Comparison of ENCODE assay signal across 8 cellular contexts in the genomic region with DNA sequence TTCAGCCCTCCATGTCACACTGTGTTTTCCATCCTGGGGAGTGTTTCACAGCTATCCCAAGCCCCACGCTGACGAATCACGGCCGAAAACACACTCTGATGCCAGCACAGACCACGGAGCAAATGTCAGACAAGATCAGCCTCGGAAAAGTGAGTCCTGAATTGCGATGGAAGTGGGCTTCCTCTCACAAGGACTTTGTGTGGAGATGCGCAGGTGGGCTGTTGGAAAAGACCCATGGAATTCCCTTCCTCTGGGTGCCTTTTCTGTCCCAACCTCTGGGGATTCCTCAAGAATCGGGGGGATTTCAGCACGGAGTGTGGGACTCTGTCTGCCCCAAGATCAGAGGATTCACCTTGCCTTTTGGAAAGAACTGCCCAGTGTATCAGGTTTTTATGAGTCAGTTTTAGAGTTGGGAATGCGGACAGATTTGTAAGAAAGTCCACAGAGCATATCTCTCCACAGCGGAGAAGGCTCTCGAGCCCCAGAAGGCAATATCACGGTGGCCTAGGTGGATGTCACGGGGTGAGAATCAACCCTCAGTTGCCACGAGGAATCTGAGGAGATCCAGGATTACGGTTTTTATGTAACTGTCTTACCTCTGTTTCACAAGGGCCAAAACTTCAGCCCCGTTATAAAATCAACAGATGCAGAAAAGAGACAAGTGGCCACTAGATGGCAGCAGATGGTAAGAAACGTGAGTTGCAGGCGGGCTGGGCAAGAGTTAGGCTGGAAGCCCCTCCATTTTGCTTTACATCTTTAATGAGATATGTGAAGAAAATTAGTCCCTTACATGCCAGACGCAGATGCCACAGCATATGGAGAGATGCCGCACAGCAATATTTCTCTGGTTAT.
DNase-seq lines count a peak whose midpoint lies in the region; ATAC-seq and TF ChIP-seq lines count a peak whose summit lies in the region.

No MANE protein-coding gene starts in this region.

- no peak overlapping the region for H3K9ac ChIP-seq in HCT116 (ENCODE audit: low read length)
- no peak overlapping the region for H3K9ac ChIP-seq in smooth muscle cell (ENCODE audit: low read depth)

- no TSS peak for BruUV-seq in HCT116 (replicated peaks; lab: Mats Ljungman, UMichigan)

- H3K9me3 ChIP-seq in HCT116 (ENCODE audit: control insufficient read depth in 1 of 2, insufficient read depth in 1 of 2, low read depth in 1 of 2, low read length in 2 of 2) (no peaks in the 10 kb centered on the region), body of pancreas (no peaks in the 10 kb centered on the region), smooth muscle cell (replicated peaks; ENCODE audit: low read depth) (no peaks in the 10 kb centered on the region)

- H3K36me3 ChIP-seq in HCT116 (ENCODE audit: control insufficient read depth in 1 of 2, insufficient read depth in 2 of 2, low read length in 2 of 2) (no peaks in the 10 kb centered on the region), body of pancreas (replicated peaks in 1 of 2; ENCODE audit: insufficient read depth in 1 of 2, low read depth in 2 of 2) (no peaks in the 10 kb centered on the region), smooth muscle cell (ENCODE audit: low read depth) (no peaks in the 10 kb centered on the region)

- no peak overlapping the region for H3K27ac ChIP-seq in HCT116 (ENCODE audit: low read depth, low read length)
- no peak overlapping the region for H3K27ac ChIP-seq in body of pancreas
- no peak overlapping the region for H3K27ac ChIP-seq in smooth muscle cell (ENCODE audit: low read depth)

- H4K20me1 ChIP-seq in HCT116 (ENCODE audit: insufficient read depth) (no peaks in the 10 kb centered on the region), smooth muscle cell (ENCODE audit: low read depth) (no peaks in the 10 kb centered on the region)

- ATAC-seq in HCT116: peak; percentile 75
- ATAC-seq in body of pancreas: peak; percentile 45
- ATAC-seq in GM21717 (IDR thresholded peaks at IDR 0.05; ENCODE audit: unreplicated experiment): no peak
- ATAC-seq in HG02973 (IDR thresholded peaks at IDR 0.05; ENCODE audit: unreplicated experiment): no peak

- H3K9me2 ChIP-seq in HCT116 (ENCODE audit: insufficient read depth): no peaks in the 10 kb centered on the region

- H3K4me1 ChIP-seq in HCT116 (ENCODE audit: control insufficient read depth in 1 of 2, insufficient read depth in 2 of 2, low read length in 2 of 2) (no peaks in the 10 kb centered on the region), body of pancreas (peaks cover 2% of the 10 kb centered on the region), smooth muscle cell (ENCODE audit: low read depth) (no peaks in the 10 kb centered on the region)

- 41 to 44% methylated on average over 22 of the region's 22 CpGs for WGBS in body of pancreas, 2 donors
- 51% methylated on average over 22 of the region's 22 CpGs for WGBS in smooth muscle cell (ENCODE audit: low lambda C conversion rate)

- intact Hi-C loops in HCT116 (cut with micrococcal nuclease): loop anchor here (1.0 to 10.0 kb wide), 2 partner anchors 86 to 598 kb away; partner anchors contain the start of gene AJUBA
- intact Hi-C loops in body of pancreas (cut with DNase I): loop anchor here (2.0 kb wide), 1 partner anchor 88 kb away; no protein-coding TSS in a partner anchor

- CTCF ChIA-PET in HCT116 (lab: Charles Lee): interaction anchor here (1.1 to 4.0 kb wide), 4 partner anchors 67 to 86 kb away, joined by 3 to 43 read pairs (median 6); no protein-coding TSS in a partner anchor

- H2AFZ ChIP-seq in HCT116 (ENCODE audit: low read depth, low read length, poor library complexity, severe bottlenecking) (no peak overlapping the region), smooth muscle cell (ENCODE audit: low read depth) (no peak overlapping the region)

- no peak overlapping the region for H3K4me3 ChIP-seq in HCT116 (replicated peaks in 1 of 2; ENCODE audit: low read depth in 1 of 2, low read length in 2 of 2)
- H3K4me3 ChIP-seq in body of pancreas: no peak overlapping the region
- H3K4me3 ChIP-seq in smooth muscle cell: no peak overlapping the region

- H3F3A ChIP-seq in smooth muscle cell (ENCODE audit: low read depth): peaks cover 8% of the 10 kb centered on the region

- TF ChIP-seq POLR2A in HCT116 (IDR thresholded peaks at IDR 0.05; ENCODE audit: borderline replicate concordance, extremely low read depth, insufficient read depth, insufficient read length) (no peak), body of pancreas (IDR thresholded peaks at IDR 0.05) (no peak)

- peak; percentile 64 to 89 (median 66) for TF ChIP-seq CTCF in HCT116 (IDR thresholded peaks at IDR 0.05 in 2 of 3, conservative IDR thresholded peaks at IDR 0.05 in 1 of 3; ENCODE audit: borderline replicate concordance in 1 of 3, insufficient read depth in 1 of 3, low read depth in 2 of 3, low read length in 2 of 3)
- TF ChIP-seq CTCF in body of pancreas (IDR thresholded peaks at IDR 0.05): peak; percentile 64 to 85 (median 80)
- peak; percentile 76 for TF ChIP-seq CTCF in smooth muscle cell (IDR thresholded peaks at IDR 0.05; ENCODE audit: borderline replicate concordance, insufficient read depth, poor library complexity, severe bottlenecking)

- H3K79me2 ChIP-seq in HCT116 (ENCODE audit: insufficient read depth, low read length) (no peaks in the 10 kb centered on the region), smooth muscle cell (ENCODE audit: low read depth) (no peaks in the 10 kb centered on the region)

- DNase-seq in CD1c-positive myeloid dendritic cell (ENCODE audit: extremely low spot score) (peak; percentile 81), HCT116 (ENCODE audit: low read depth, low spot score) (peak; percentile 53), NCI-H748 treated with DMSO at 0.1 percent for 48 hours (lab: John Stamatoyannopoulos, UW) (peak; percentile 61), body of pancreas (peak; percentile 69 to 76 (median 74)), iPS-NIHi11 (ENCODE audit: low spot score) (peak; percentile 92), smooth muscle cell (lab: John Stamatoyannopoulos, UW; ENCODE audit: unreplicated experiment) (peak; percentile 17)

- TF ChIP-seq RAD21 in HCT116 (IDR thresholded peaks at IDR 0.05; ENCODE audit: low read depth): peak; percentile 77

- POLR2A ChIA-PET in HCT116 (lab: Charles Lee): no interaction called here

- RAD21 ChIA-PET in HCT116 (lab: Charles Lee; ENCODE audit: low non-redundant PET in 1 of 2, low total read pairs in 2 of 2, uncharacterized antibody in 2 of 2, unreplicated experiment in 2 of 2): no interaction called here

- H3K27me3 ChIP-seq in HCT116 (ENCODE audit: insufficient read depth, low read length) (peaks cover 83% of the 10 kb centered on the region), body of pancreas (no peaks in the 10 kb centered on the region), smooth muscle cell (ENCODE audit: low read depth) (no peaks in the 10 kb centered on the region)

- no peak overlapping the region for H3K4me2 ChIP-seq in HCT116 (ENCODE audit: low read length)
- no peak overlapping the region for H3K4me2 ChIP-seq in smooth muscle cell

TF ChIP-seq in HCT116, 20 proteins besides CTCF, POLR2A, EP300 and RAD21 (continues in another document):
- TF ChIP-seq, protein P1, sequence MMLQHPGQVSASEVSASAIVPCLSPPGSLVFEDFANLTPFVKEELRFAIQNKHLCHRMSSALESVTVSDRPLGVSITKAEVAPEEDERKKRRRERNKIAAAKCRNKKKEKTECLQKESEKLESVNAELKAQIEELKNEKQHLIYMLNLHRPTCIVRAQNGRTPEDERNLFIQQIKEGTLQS (IDR thresholded peaks at IDR 0.05): no peak
- TF ChIP-seq TCF7L2 (IDR thresholded peaks at IDR 0.05; ENCODE audit: borderline replicate concordance, extremely low read depth, insufficient read depth, insufficient read length) (no peak), YY1 (IDR thresholded peaks at IDR 0.05; ENCODE audit: extremely low read depth, insufficient replicate concordance, low read depth, low read length) (no peak), SP1 (IDR thresholded peaks at IDR 0.05; ENCODE audit: low read depth) (no peak), EZH2phosphoT487 (IDR thresholded peaks at IDR 0.05; ENCODE audit: borderline replicate concordance) (no peak), FOSL1 (IDR thresholded peaks at IDR 0.05; ENCODE audit: low read depth) (no peak), EGR1 (IDR thresholded peaks at IDR 0.05; ENCODE audit: low read depth) (no peak), EZH2 (IDR thresholded peaks at IDR 0.05) (no peak), ZNF274 (IDR thresholded peaks at IDR 0.05; ENCODE audit: low read depth, low read length) (no peak), SIN3A (IDR thresholded peaks at IDR 0.05; ENCODE audit: low read depth) (no peak), ZFX (IDR thresholded peaks at IDR 0.05) (no peak), CEBPB (IDR thresholded peaks at IDR 0.05; ENCODE audit: low read depth) (no peak)
- TF ChIP-seq, protein P2, sequence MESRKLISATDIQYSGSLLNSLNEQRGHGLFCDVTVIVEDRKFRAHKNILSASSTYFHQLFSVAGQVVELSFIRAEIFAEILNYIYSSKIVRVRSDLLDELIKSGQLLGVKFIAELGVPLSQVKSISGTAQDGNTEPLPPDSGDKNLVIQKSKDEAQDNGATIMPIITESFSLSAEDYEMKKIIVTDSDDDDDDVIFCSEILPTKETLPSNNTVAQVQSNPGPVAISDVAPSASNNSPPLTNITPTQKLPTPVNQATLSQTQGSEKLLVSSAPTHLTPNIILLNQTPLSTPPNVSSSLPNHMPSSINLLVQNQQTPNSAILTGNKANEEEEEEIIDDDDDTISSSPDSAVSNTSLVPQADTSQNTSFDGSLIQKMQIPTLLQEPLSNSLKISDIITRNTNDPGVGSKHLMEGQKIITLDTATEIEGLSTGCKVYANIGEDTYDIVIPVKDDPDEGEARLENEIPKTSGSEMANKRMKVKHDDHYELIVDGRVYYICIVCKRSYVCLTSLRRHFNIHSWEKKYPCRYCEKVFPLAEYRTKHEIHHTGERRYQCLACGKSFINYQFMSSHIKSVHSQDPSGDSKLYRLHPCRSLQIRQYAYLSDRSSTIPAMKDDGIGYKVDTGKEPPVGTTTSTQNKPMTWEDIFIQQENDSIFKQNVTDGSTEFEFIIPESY (IDR thresholded peaks at IDR 0.05; ENCODE audit: extremely low read depth, insufficient replicate concordance, low read length): no peak
- TF ChIP-seq, protein P3, sequence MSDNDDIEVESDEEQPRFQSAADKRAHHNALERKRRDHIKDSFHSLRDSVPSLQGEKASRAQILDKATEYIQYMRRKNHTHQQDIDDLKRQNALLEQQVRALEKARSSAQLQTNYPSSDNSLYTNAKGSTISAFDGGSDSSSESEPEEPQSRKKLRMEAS (IDR thresholded peaks at IDR 0.05): no peak

Comparison
In these comparisons a context has a peak if more than half of its experiments do, and no peak if none do; other contexts are left out.
1. DNase-seq: peak in every context shown above with its lines; median percentile 92 in iPS-NIHi11; 81 in CD1c-positive myeloid dendritic cell; 74 in body of pancreas; 61 in NCI-H748 treated with DMSO at 0.1 percent for 48 hours; 53 in HCT116; 17 in smooth muscle cell.
2. ATAC-seq: peak in HCT116 (single experiment) and body of pancreas (single experiment); none in GM21717 (single experiment) and HG02973 (single experiment).
3. Peak in every context shown above with its lines, with median percentiles within 50 percentile points of each other: CTCF ChIP-seq.